8 cellular contexts compared by ENCODE assay signal in genomic region chr4:139416073-139416673, GRCh38. TPM values are rescaled to one million over a fixed set of nuclear protein-coding genes. Genes with fewer than 3 reads are reported as not detected.
A peak's percentile ranks its signal among the peaks of the same experiment; 100 is the strongest.
DNase-seq lines count a peak whose midpoint lies in the region; ATAC-seq and TF ChIP-seq lines count a peak whose summit lies in the region.

No MANE protein-coding gene starts in this region.

- 88% methylated on average over 2 of the region's 2 CpGs for WGBS in hepatocyte (ENCODE audit: low lambda C conversion rate, missing lambda C conversion rate)

- H3K36me3 Mint-ChIP-seq in activated T-cell treated with anti-CD3 and anti-CD28 coated beads, Interleukin-2, amount 50 U/mL, for 72 hours (ENCODE audit: insufficient read depth in 2 of 2), result peaks cover 4 to 21% of the 10 kb centered on the region in 2 donors
- H3K36me3 Mint-ChIP-seq in activated T-cell treated with anti-CD3 and anti-CD28 coated beads, Interleukin-2, amount 50 U/mL, for 24 hours (ENCODE audit: low read depth), result peaks cover 62% of the 10 kb centered on the region
- peaks cover 31% of the 10 kb centered on the region for H3K36me3 Mint-ChIP-seq in WTC11
- H3K36me3 Mint-ChIP-seq in stimulated activated naive B cell treated with anti-CD40 and anti-IgM and Interleukin-4, amounts not matched to agents 10 μg/mL and 1 μg/mL and 100 μg/mL, for 72 hours, result peaks cover 47 to 67% of the 10 kb centered on the region in 2 donors

- H3K4me3 ChIP-seq in hepatocyte, result no peak overlapping the region

- H4K20me1 ChIP-seq in hepatocyte (ENCODE audit: insufficient read depth, poor library complexity, severe bottlenecking), result no peaks in the 10 kb centered on the region

- peaks cover 0 to 3% of the 10 kb centered on the region in 2 donors for H3K9me3 Mint-ChIP-seq in activated T-cell treated with anti-CD3 and anti-CD28 coated beads, Interleukin-2, amount 50 U/mL, for 72 hours
- peaks cover 10% of the 10 kb centered on the region for H3K9me3 Mint-ChIP-seq in activated T-cell treated with anti-CD3 and anti-CD28 coated beads, Interleukin-2, amount 50 U/mL, for 24 hours
- H3K9me3 Mint-ChIP-seq in WTC11, result peaks cover 41% of the 10 kb centered on the region
- peaks cover 0 to 12% of the 10 kb centered on the region in 2 donors for H3K9me3 Mint-ChIP-seq in stimulated activated naive B cell treated with anti-CD40 and anti-IgM and Interleukin-4, amounts not matched to agents 10 μg/mL and 1 μg/mL and 100 μg/mL, for 72 hours

- H3K27ac ChIP-seq in hepatocyte, result no peak overlapping the region

- no peaks in the 10 kb centered on the region for H3K27me3 ChIP-seq in hepatocyte

- H3K36me3 ChIP-seq in hepatocyte (replicated peaks; ENCODE audit: insufficient read depth, low read depth), result no peaks in the 10 kb centered on the region

- H3K4me3 Mint-ChIP-seq in activated T-cell treated with anti-CD3 and anti-CD28 coated beads, Interleukin-2, amount 50 U/mL, for 72 hours, result no peak overlapping the region
- no peak overlapping the region for H3K4me3 Mint-ChIP-seq in activated T-cell treated with anti-CD3 and anti-CD28 coated beads, Interleukin-2, amount 50 U/mL, for 24 hours
- H3K4me3 Mint-ChIP-seq in WTC11, result no peak overlapping the region
- H3K4me3 Mint-ChIP-seq in stimulated activated naive B cell treated with anti-CD40 and anti-IgM and Interleukin-4, amounts not matched to agents 10 μg/mL and 1 μg/mL and 100 μg/mL, for 72 hours, result no peak overlapping the region

- H3K4me1 Mint-ChIP-seq in activated T-cell treated with anti-CD3 and anti-CD28 coated beads, Interleukin-2, amount 50 U/mL, for 72 hours (ENCODE audit: low read depth), result peaks cover 14% of the 10 kb centered on the region
- H3K4me1 Mint-ChIP-seq in activated T-cell treated with anti-CD3 and anti-CD28 coated beads, Interleukin-2, amount 50 U/mL, for 24 hours (ENCODE audit: low read depth), result peaks cover 12% of the 10 kb centered on the region
- H3K4me1 Mint-ChIP-seq in WTC11, result no peaks in the 10 kb centered on the region
- H3K4me1 Mint-ChIP-seq in stimulated activated naive B cell treated with anti-CD40 and anti-IgM and Interleukin-4, amounts not matched to agents 10 μg/mL and 1 μg/mL and 100 μg/mL, for 72 hours, result peaks cover 11 to 23% of the 10 kb centered on the region in 2 donors

- TF ChIP-seq CTCF in WTC11 (IDR thresholded peaks at IDR 0.05) (peak; percentile 66), hepatocyte (IDR thresholded peaks at IDR 0.05; ENCODE audit: poor library complexity) (peak; percentile 57)

- no peak overlapping the region for H3K27ac Mint-ChIP-seq in activated T-cell treated with anti-CD3 and anti-CD28 coated beads, Interleukin-2, amount 50 U/mL, for 72 hours
- no peak overlapping the region for H3K27ac Mint-ChIP-seq in activated T-cell treated with anti-CD3 and anti-CD28 coated beads, Interleukin-2, amount 50 U/mL, for 24 hours
- no peak overlapping the region for H3K27ac Mint-ChIP-seq in WTC11
- no peak overlapping the region for H3K27ac Mint-ChIP-seq in stimulated activated naive B cell treated with anti-CD40 and anti-IgM and Interleukin-4, amounts not matched to agents 10 μg/mL and 1 μg/mL and 100 μg/mL, for 72 hours

- no peaks in the 10 kb centered on the region for H3K79me2 ChIP-seq in hepatocyte

- POLR2A ChIA-PET in WTC11 (lab: Charles Lee), result no interaction called here

- no peaks in the 10 kb centered on the region for H3K27me3 Mint-ChIP-seq in activated T-cell treated with anti-CD3 and anti-CD28 coated beads, Interleukin-2, amount 50 U/mL, for 72 hours (ENCODE audit: low read depth)
- H3K27me3 Mint-ChIP-seq in activated T-cell treated with anti-CD3 and anti-CD28 coated beads, Interleukin-2, amount 50 U/mL, for 24 hours, result no peaks in the 10 kb centered on the region
- H3K27me3 Mint-ChIP-seq in WTC11 (ENCODE audit: low read depth), result no peaks in the 10 kb centered on the region; the same call in 1 of the 2 replicates
- H3K27me3 Mint-ChIP-seq in stimulated activated naive B cell treated with anti-CD40 and anti-IgM and Interleukin-4, amounts not matched to agents 10 μg/mL and 1 μg/mL and 100 μg/mL, for 72 hours, result no peaks in the 10 kb centered on the region

- CTCF ChIA-PET in WTC11 (lab: Charles Lee), result no interaction called here

- H2AFZ ChIP-seq in hepatocyte, result no peak overlapping the region

- DNase-seq in activated T-cell treated with anti-CD3 and anti-CD28 coated beads, Interleukin-2, amount 50 U/mL, for 72 hours, result peak; percentile 7 to 29
- no peak for DNase-seq in activated T-cell treated with anti-CD3 and anti-CD28 coated beads, Interleukin-2, amount 50 U/mL, for 24 hours
- peak; percentile 38 for DNase-seq in KG1 (lab: John Stamatoyannopoulos, UW)
- DNase-seq in WTC11 (ENCODE audit: low spot score), result no peak
- peak; percentile 40 for DNase-seq in hepatocyte (ENCODE audit: low spot score)
- no peak for DNase-seq in stimulated activated naive B cell treated with anti-CD40 and anti-IgM and Interleukin-4, amounts not matched to agents 10 μg/mL and 1 μg/mL and 100 μg/mL, for 72 hours

- no peak overlapping the region for H3K4me2 ChIP-seq in hepatocyte

- no peaks in the 10 kb centered on the region for H3K9me2 ChIP-seq in hepatocyte (replicated peaks; ENCODE audit: insufficient read depth)

- no peaks in the 10 kb centered on the region for H3K9me3 ChIP-seq in hepatocyte (ENCODE audit: low read depth)

- H3K4me1 ChIP-seq in hepatocyte (ENCODE audit: insufficient read depth), result no peaks in the 10 kb centered on the region

- ATAC-seq in activated T-cell treated with anti-CD3 and anti-CD28 coated beads, Interleukin-2, amount 50 U/mL, for 72 hours (replicated peaks in 1 of 2), result peak in 1 of 2 donors; percentile 42
- ATAC-seq in WTC11 (no peak), HG03457 (IDR thresholded peaks at IDR 0.05; ENCODE audit: unreplicated experiment) (no peak), GM21526 (IDR thresholded peaks at IDR 0.05; ENCODE audit: low FRiP score, unreplicated experiment) (no peak)
- peak; percentile 34 to 43 for ATAC-seq in stimulated activated naive B cell treated with anti-CD40 and anti-IgM and Interleukin-4, amounts not matched to agents 10 μg/mL and 1 μg/mL and 100 μg/mL, for 72 hours (replicated peaks)

TF ChIP-seq in WTC11, 78 proteins besides CTCF, POLR2A, EP300 and RAD21:
- TF ChIP-seq AR (CRISPR knock-in tag; IDR thresholded peaks at IDR 0.05) (no peak), ESRRA (CRISPR knock-in tag; IDR thresholded peaks at IDR 0.05; ENCODE audit: borderline replicate concordance) (no peak), NFATC4 (CRISPR knock-in tag; IDR thresholded peaks at IDR 0.05) (no peak), ZBTB21 (CRISPR knock-in tag; IDR thresholded peaks at IDR 0.05; ENCODE audit: borderline replicate concordance) (no peak), SMAD3 (CRISPR knock-in tag; IDR thresholded peaks at IDR 0.05; ENCODE audit: borderline replicate concordance) (no peak)

RNA-seq across cellular contexts. Expression of gene RAB33B, which starts 37.7 kb away (rescaled TPM):
- total RNA-seq in activated T-cell treated with anti-CD3 and anti-CD28 coated beads, Interleukin-2, amount 50 U/mL, for 72 hours, result 10 to 100 TPM; 10.4 to 11.6 TPM
- total RNA-seq in WTC11 (2021), result 5.7 to 7.5 TPM (median 6.5 TPM) in 3 replicates
- 13.5 and 16.2 TPM in 2 replicates for total RNA-seq in hepatocyte
- 4.5 and 6.9 TPM in 2 replicates for polyA plus RNA-seq in hepatocyte

Comparison
In these comparisons a context has a peak if more than half of its experiments do, and no peak if none do; other contexts are left out.
1. DNase-seq: peak in activated T-cell treated with anti-CD3 and anti-CD28 coated beads, Interleukin-2, amount 50 U/mL, for 72 hours (2 of 2), KG1 (single experiment) and hepatocyte (single experiment); none in activated T-cell treated with anti-CD3 and anti-CD28 coated beads, Interleukin-2, amount 50 U/mL, for 24 hours (single experiment), WTC11 (single experiment) and stimulated activated naive B cell treated with anti-CD40 and anti-IgM and Interleukin-4, amounts not matched to agents 10 μg/mL and 1 μg/mL and 100 μg/mL, for 72 hours (single experiment).
2. ATAC-seq: peak in stimulated activated naive B cell treated with anti-CD40 and anti-IgM and Interleukin-4, amounts not matched to agents 10 μg/mL and 1 μg/mL and 100 μg/mL, for 72 hours (2 of 2); none in WTC11 (single experiment), HG03457 (single experiment) and GM21526 (single experiment).